ENCODE assay signal across 33 cellular contexts in the genomic region with DNA sequence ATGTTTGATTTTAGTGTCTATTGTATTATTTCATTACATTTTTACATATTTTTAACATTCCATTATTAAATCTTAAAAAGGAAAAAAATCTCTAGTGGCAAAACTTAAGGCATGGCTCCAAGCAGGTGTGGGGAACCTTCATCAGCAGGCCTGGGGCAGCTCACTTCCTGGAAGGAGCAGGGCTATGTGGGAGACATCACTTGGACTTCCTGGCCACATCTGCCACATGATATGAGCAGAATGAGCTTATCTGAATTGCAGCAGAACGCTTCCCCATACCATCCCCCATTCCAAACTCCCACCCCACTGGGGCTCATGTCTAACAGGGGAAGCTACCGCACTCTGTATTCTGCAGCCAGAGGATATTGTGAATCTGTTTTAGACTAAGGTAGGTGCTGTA. TPM values are rescaled to one million over a fixed set of nuclear protein-coding genes. Genes with fewer than 3 reads are reported as not detected.
"Had no signal": no experiment of that assay in that cellular context is flagged by ENCODE, and none has a peak within 500 bp of the region (broad histone marks: within the 10 kb centered on the region; RNA-seq: fewer than 3 reads in every experiment).

No MANE protein-coding gene starts in this region.

- H3K27ac ChIP-seq: brain microvascular endothelial cell, coronary artery, esophagus squamous epithelium, gastroesophageal sphincter, heart right ventricle, hepatocyte, VCaP had no signal

- FAIRE-seq: bronchial epithelial cell had no signal

- ATAC-seq: activated T-cell treated with anti-CD3 and anti-CD28 coated beads, Interleukin-2, amount 50 U/mL, for 72 hours; effector memory CD8-positive, alpha-beta T cell; gastroesophageal sphincter; heart right ventricle; T-helper 17 cell; WTC11 had no signal

- H3K27me3 ChIP-seq: brain microvascular endothelial cell had no signal

- H3K4me3 ChIP-seq: coronary artery, esophagus squamous epithelium, gastroesophageal sphincter, heart right ventricle, hepatocyte had no signal

- H3K4me1 ChIP-seq: esophagus squamous epithelium, gastroesophageal sphincter, heart right ventricle had no signal

- H3K4me2 ChIP-seq: hepatocyte had no signal

- H3K79me2 ChIP-seq: hepatocyte had no signal

- H2AFZ ChIP-seq: hepatocyte had no signal

- DNase-seq: activated CD4-positive, alpha-beta memory T cell treated with anti-CD3 and anti-CD28 coated beads, Interleukin-2, amount 10 ng/mL, durations not matched to agents 7 days and 5 days; activated CD4-positive, alpha-beta T cell treated with anti-CD3 and anti-CD28 coated beads for 1 hour; activated CD4-positive, alpha-beta T cell treated with anti-CD3 and anti-CD28 coated beads for 4 hours; activated CD4-positive, alpha-beta T cell treated with anti-CD3 and anti-CD28 coated beads, Interleukin-2, amount 10 ng/mL, durations not matched to agents 7 days and 5 days; activated CD4-positive, alpha-beta T cell treated with anti-CD3 and anti-CD28 coated beads, Interleukin-2, amount 50 U/mL, for 4 hours; activated CD8-positive, alpha-beta memory T cell treated with anti-CD3 and anti-CD28 coated beads, Interleukin-2, amount 50 U/mL, for 48 hours; activated gamma-delta T cell; activated naive CD4-positive, alpha-beta T cell treated with anti-CD3 and anti-CD28 coated beads, Interleukin-2, amount 50 U/mL, for 16 hours; activated naive CD4-positive, alpha-beta T cell treated with Interleukin-2 at 50 U/mL for 16 hours; activated T-cell treated with anti-CD3 and anti-CD28 coated beads for 4 hours; activated T-cell treated with anti-CD3 and anti-CD28 coated beads, Interleukin-2, amount 50 U/mL, for 24 hours; activated T-cell treated with anti-CD3 and anti-CD28 coated beads, Interleukin-2, amount 50 U/mL, for 72 hours; amniotic stem cell; anterior cingulate cortex; brain microvascular endothelial cell; dermis blood vessel endothelial cell; effector CD4-positive, alpha-beta T cell; effector memory CD8-positive, alpha-beta T cell; erythroblast; esophagus squamous epithelium; foreskin melanocyte; heart right ventricle; T-helper 17 cell; T1000 had no signal

- H3K36me3 ChIP-seq: brain microvascular endothelial cell, esophagus squamous epithelium, gastroesophageal sphincter, heart right ventricle had no signal

RNA-seq across cellular contexts. Expression of gene KCNA1, which starts 35.0 kb away (rescaled TPM):
- total RNA-seq: activated CD4-positive, alpha-beta memory T cell treated with anti-CD3 and anti-CD28 coated beads, Interleukin-2, amount 10 ng/mL, durations not matched to agents 7 days and 5 days; activated CD4-positive, alpha-beta T cell treated with anti-CD3 and anti-CD28 coated beads, Interleukin-2, amount 10 ng/mL, durations not matched to agents 7 days and 5 days; bronchial epithelial cell; esophagus squamous epithelium; fibroblast of lung; fibroblast of villous mesenchyme; glomerular endothelial cell; T-helper 17 cell had no signal
- polyA plus RNA-seq: fibroblast of lung, heart right ventricle, hepatocyte had no signal
